Comparison of ENCODE assay signal across 11 cellular contexts in the genomic region with DNA sequence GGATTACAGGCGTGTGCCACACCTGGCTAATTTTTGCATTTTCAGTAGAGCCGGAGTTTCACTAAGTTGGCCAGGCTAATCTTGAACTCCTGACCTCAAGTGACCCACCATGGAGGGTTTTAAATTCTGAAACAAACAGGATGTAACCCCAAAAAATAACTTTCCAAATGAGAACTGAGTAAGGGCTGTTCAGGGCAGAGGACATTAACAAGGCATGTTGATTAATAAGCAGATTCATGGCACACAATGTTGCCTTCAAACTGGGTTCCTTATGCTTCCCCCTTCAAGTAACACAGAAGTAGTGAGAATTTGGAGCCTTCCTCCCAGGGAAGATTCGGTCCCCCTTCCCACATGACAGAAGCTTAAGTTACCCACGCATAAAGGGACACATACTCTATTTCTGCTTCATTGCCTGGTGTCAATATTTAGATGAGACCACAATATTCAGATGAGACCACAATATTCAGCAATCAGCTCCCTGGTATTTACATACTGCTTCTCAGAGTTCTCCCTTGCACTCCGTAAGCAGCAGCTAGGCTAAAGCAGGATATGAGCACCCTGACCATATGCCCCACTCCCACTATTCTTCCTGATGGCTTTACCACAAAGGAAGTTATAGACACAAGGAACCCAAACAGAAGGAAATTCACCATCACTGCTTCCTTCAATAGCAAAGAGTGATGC. TPM values are rescaled to one million over a fixed set of nuclear protein-coding genes. Genes with fewer than 3 reads are reported as not detected.
DNase-seq lines count a peak whose midpoint lies in the region; ATAC-seq and TF ChIP-seq lines count a peak whose summit lies in the region.
"Had no signal": no experiment of that assay in that cellular context is flagged by ENCODE, and none has a peak within 500 bp of the region (broad histone marks: within the 10 kb centered on the region; RNA-seq: fewer than 3 reads in every experiment).

No MANE protein-coding gene starts in this region.

- no peak overlapping the region for H3K4me2 ChIP-seq in neural progenitor cell
- no peak overlapping the region for H3K4me2 ChIP-seq in smooth muscle cell

- no peaks in the 10 kb centered on the region for H3K4me1 ChIP-seq in neural progenitor cell
- no peaks in the 10 kb centered on the region for H3K4me1 ChIP-seq in smooth muscle cell (ENCODE audit: low read depth)

- H3K27ac Mint-ChIP-seq in CD4-positive, alpha-beta T cell: peak overlapping the region; percentile 39
- no peak overlapping the region for H3K27ac Mint-ChIP-seq in activated naive CD8-positive, alpha-beta T cell treated with anti-CD3 and anti-CD28 coated beads, Interleukin-2, amount 50 U/mL, for 24 hours
- no peak overlapping the region for H3K27ac Mint-ChIP-seq in neural progenitor cell

- H4K20me1 ChIP-seq in neural progenitor cell (ENCODE audit: low read depth) (peaks cover 6% of the 10 kb centered on the region), smooth muscle cell (ENCODE audit: low read depth) (no peaks in the 10 kb centered on the region)

- H3K9ac ChIP-seq in neural progenitor cell (no peak overlapping the region), smooth muscle cell (ENCODE audit: low read depth) (no peak overlapping the region)

- H3K9me3 ChIP-seq in CD4-positive, alpha-beta T cell (ENCODE audit: control insufficient read depth, low read length): no peaks in the 10 kb centered on the region
- H3K9me3 ChIP-seq in neural progenitor cell (ENCODE audit: low read depth) (no peaks in the 10 kb centered on the region), smooth muscle cell (replicated peaks; ENCODE audit: low read depth) (no peaks in the 10 kb centered on the region)

- no peaks in the 10 kb centered on the region for H3K9me3 Mint-ChIP-seq in CD4-positive, alpha-beta T cell
- H3K9me3 Mint-ChIP-seq in activated naive CD8-positive, alpha-beta T cell treated with anti-CD3 and anti-CD28 coated beads, Interleukin-2, amount 50 U/mL, for 24 hours: no peaks in the 10 kb centered on the region
- H3K9me3 Mint-ChIP-seq in neural progenitor cell: no peaks in the 10 kb centered on the region

- H3F3A ChIP-seq in neural progenitor cell (ENCODE audit: low read depth): peaks cover 4% of the 10 kb centered on the region
- peaks cover 6% of the 10 kb centered on the region for H3F3A ChIP-seq in smooth muscle cell (ENCODE audit: low read depth)

- CTCF ChIA-PET in CD4-positive, alpha-beta T cell (lab: Charles Lee): no interaction called here

- no peak for TF ChIP-seq CTCF in CD4-positive, alpha-beta T cell (IDR thresholded peaks at IDR 0.05)
- TF ChIP-seq CTCF in neural progenitor cell (IDR thresholded peaks at IDR 0.05) (no peak), smooth muscle cell (IDR thresholded peaks at IDR 0.05; ENCODE audit: borderline replicate concordance, insufficient read depth, poor library complexity, severe bottlenecking) (no peak)

- H3K27me3 ChIP-seq in CD4-positive, alpha-beta T cell (ENCODE audit: control insufficient read depth, insufficient read depth, low read length): no peaks in the 10 kb centered on the region
- H3K27me3 ChIP-seq in neural progenitor cell: no peaks in the 10 kb centered on the region
- no peaks in the 10 kb centered on the region for H3K27me3 ChIP-seq in smooth muscle cell (ENCODE audit: low read depth)

- POLR2A ChIA-PET in CD4-positive, alpha-beta T cell (lab: Charles Lee): interaction anchor here (1.4 kb wide), 1 partner anchor 84 kb away, joined by 3 read pairs; no protein-coding TSS in a partner anchor

- no peak overlapping the region for H2AFZ ChIP-seq in neural progenitor cell (replicated peaks)
- no peak overlapping the region for H2AFZ ChIP-seq in smooth muscle cell (ENCODE audit: low read depth)

- no peak for ATAC-seq in CD4-positive, alpha-beta T cell (ENCODE audit: poor library complexity)
- ATAC-seq in GM19035 (IDR thresholded peaks at IDR 0.05; ENCODE audit: unreplicated experiment): peak; percentile 58
- ATAC-seq in HG03095 (IDR thresholded peaks at IDR 0.05; ENCODE audit: unreplicated experiment): peak; percentile 51
- ATAC-seq in activated naive CD8-positive, alpha-beta T cell treated with anti-CD3 and anti-CD28 coated beads, Interleukin-2, amount 50 U/mL, for 24 hours: peak; percentile 68
- no peak for ATAC-seq in HG03571 (IDR thresholded peaks at IDR 0.05; ENCODE audit: unreplicated experiment)
- ATAC-seq: Right ventricle myocardium inferior had no signal

- intact Hi-C loops in CD4-positive, alpha-beta T cell (cut with DNase I, micrococcal nuclease): no loop called here

- WGBS in smooth muscle cell (ENCODE audit: low lambda C conversion rate): 97% methylated on average over 5 of the region's 5 CpGs

- H3K27ac ChIP-seq in CD4-positive, alpha-beta T cell (ENCODE audit: low read depth, low read length): no peak overlapping the region
- H3K27ac ChIP-seq in neural progenitor cell: no peak overlapping the region
- no peak overlapping the region for H3K27ac ChIP-seq in smooth muscle cell (ENCODE audit: low read depth)
- H3K27ac ChIP-seq: epithelial cell of prostate had no signal

- H3K4me3 ChIP-seq in neural progenitor cell (no peak overlapping the region), smooth muscle cell (no peak overlapping the region)

- H3K36me3 Mint-ChIP-seq in CD4-positive, alpha-beta T cell (ENCODE audit: low read depth): peaks cover 53% of the 10 kb centered on the region
- peaks cover 44% of the 10 kb centered on the region for H3K36me3 Mint-ChIP-seq in activated naive CD8-positive, alpha-beta T cell treated with anti-CD3 and anti-CD28 coated beads, Interleukin-2, amount 50 U/mL, for 24 hours (ENCODE audit: low read depth)
- peaks cover 22% of the 10 kb centered on the region for H3K36me3 Mint-ChIP-seq in neural progenitor cell

- no peaks in the 10 kb centered on the region for H3K27me3 Mint-ChIP-seq in CD4-positive, alpha-beta T cell
- H3K27me3 Mint-ChIP-seq in activated naive CD8-positive, alpha-beta T cell treated with anti-CD3 and anti-CD28 coated beads, Interleukin-2, amount 50 U/mL, for 24 hours: no peaks in the 10 kb centered on the region
- H3K27me3 Mint-ChIP-seq in neural progenitor cell (ENCODE audit: insufficient read depth, low read depth): peaks cover 3% of the 10 kb centered on the region

- H3K4me1 Mint-ChIP-seq in CD4-positive, alpha-beta T cell (ENCODE audit: low read depth): peaks cover 21% of the 10 kb centered on the region
- H3K4me1 Mint-ChIP-seq in activated naive CD8-positive, alpha-beta T cell treated with anti-CD3 and anti-CD28 coated beads, Interleukin-2, amount 50 U/mL, for 24 hours: peaks cover 11% of the 10 kb centered on the region
- peaks cover 4% of the 10 kb centered on the region for H3K4me1 Mint-ChIP-seq in neural progenitor cell

- H3K36me3 ChIP-seq in neural progenitor cell: peaks cover 19% of the 10 kb centered on the region
- peaks cover 26% of the 10 kb centered on the region for H3K36me3 ChIP-seq in smooth muscle cell (ENCODE audit: low read depth)

- no peaks in the 10 kb centered on the region for H3K79me2 ChIP-seq in neural progenitor cell (ENCODE audit: low read depth)
- no peaks in the 10 kb centered on the region for H3K79me2 ChIP-seq in smooth muscle cell (ENCODE audit: low read depth)

- H3K4me3 Mint-ChIP-seq in CD4-positive, alpha-beta T cell: no peak overlapping the region
- no peak overlapping the region for H3K4me3 Mint-ChIP-seq in activated naive CD8-positive, alpha-beta T cell treated with anti-CD3 and anti-CD28 coated beads, Interleukin-2, amount 50 U/mL, for 24 hours
- no peak overlapping the region for H3K4me3 Mint-ChIP-seq in neural progenitor cell

- DNase-seq in CD4-positive, alpha-beta T cell: no peak
- no peak for DNase-seq in activated naive CD8-positive, alpha-beta T cell treated with anti-CD3 and anti-CD28 coated beads, Interleukin-2, amount 50 U/mL, for 24 hours
- DNase-seq in DMS53 (lab: John Stamatoyannopoulos, UW) (no peak), neural progenitor cell (ENCODE audit: low spot score) (no peak), smooth muscle cell (lab: John Stamatoyannopoulos, UW; ENCODE audit: unreplicated experiment) (no peak)
- DNase-seq: activated CD8-positive, alpha-beta memory T cell treated with anti-CD3 and anti-CD28 coated beads for 24 hours had no signal

RNA-seq across cellular contexts. Expression of a gene that starts 21.4 kb away (rescaled TPM):
- total RNA-seq in CD4-positive, alpha-beta T cell: 10 to 100 TPM; 32.7 to 34.1 TPM
- 87.4 and 136 TPM in 2 replicates for total RNA-seq in neural progenitor cell (ENCODE audit: low replicate concordance)
- 109 and 120 TPM in 2 replicates for total RNA-seq in smooth muscle cell
- polyA plus RNA-seq in smooth muscle cell: 105 and 117 TPM in 2 replicates

Comparison
In these comparisons a context has a peak if more than half of its experiments do, and no peak if none do; other contexts are left out.
1. ATAC-seq: peak in GM19035 (single experiment), HG03095 (single experiment) and activated naive CD8-positive, alpha-beta T cell treated with anti-CD3 and anti-CD28 coated beads, Interleukin-2, amount 50 U/mL, for 24 hours (single experiment); none in CD4-positive, alpha-beta T cell (single experiment) and HG03571 (single experiment).